In the genomic region with DNA sequence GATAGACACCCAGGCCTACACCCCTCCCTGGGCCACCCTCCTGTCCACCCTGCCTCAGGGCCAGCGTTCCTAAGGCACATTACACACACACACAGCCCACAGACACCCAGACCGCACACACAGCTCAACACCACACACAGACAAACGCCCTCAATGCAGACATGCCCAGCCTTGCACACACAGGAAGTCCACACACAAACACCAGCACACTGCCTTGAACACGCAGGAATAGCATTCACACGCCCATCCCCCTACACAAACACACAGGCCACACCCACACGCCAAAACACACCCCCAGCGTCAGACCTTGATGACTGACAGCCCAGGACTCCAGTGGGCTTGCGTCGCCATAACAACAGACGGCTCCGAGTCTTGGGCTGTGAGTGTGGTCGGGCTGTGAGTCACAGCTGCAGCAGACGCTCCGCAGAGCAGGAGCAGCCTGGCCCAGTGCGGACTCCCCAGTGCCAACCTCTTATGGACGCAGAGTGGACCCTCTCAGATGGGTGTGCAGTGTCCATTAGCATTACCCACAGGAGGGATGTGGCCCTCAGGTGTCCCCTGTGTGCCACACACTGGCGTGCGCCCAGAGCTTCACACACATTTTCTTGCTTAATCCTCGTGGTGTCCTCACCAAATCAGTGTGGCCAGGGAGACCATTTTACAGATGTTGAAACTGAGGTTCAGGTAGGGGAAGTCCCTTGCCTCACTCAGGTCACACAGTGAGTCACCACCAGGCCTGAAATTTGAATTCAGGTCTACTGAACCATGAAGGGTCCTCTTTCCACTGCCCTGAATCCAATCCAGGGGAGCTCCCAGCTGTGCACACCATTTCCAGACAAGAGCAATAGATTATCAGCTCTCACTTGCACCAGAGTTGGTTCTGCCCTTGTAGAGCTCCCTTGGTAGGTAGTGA, we compare ENCODE assay signal across 8 cellular contexts. TPM values are rescaled to one million over a fixed set of nuclear protein-coding genes. Genes with fewer than 3 reads are reported as not detected.
A peak's percentile ranks its signal among the peaks of the same experiment; 100 is the strongest.
DNase-seq lines count a peak whose midpoint lies in the region; ATAC-seq and TF ChIP-seq lines count a peak whose summit lies in the region.

No MANE protein-coding gene starts in this region.

- H3K4me1 Mint-ChIP-seq in memory B cell = peaks cover 22% of the 10 kb centered on the region

- peak overlapping the region; percentile 62 for H3K4me3 Mint-ChIP-seq in memory B cell

- H3K36me3 Mint-ChIP-seq in memory B cell = no peaks in the 10 kb centered on the region

- no peaks in the 10 kb centered on the region for H3K27me3 Mint-ChIP-seq in memory B cell

- ATAC-seq in memory B cell (ENCODE audit: low read depth) = peak; percentile 87

- CTCF ChIA-PET in GM10248 (lab: Yijun Ruan, JAX) = interaction anchor here (1.3 to 6.9 kb wide), 6 partner anchors 10 to 50 kb away, joined by 4 to 57 read pairs (median 8); a partner anchor contains a TSS

- DNase-seq in GM10248 (ENCODE audit: extremely low spot score) = peak; percentile 91
- DNase-seq in H4 (ENCODE audit: low spot score) = peak; percentile 95
- DNase-seq in MV-4-11 (lab: John Stamatoyannopoulos, UW) = peak; percentile 98
- DNase-seq in activated CD4-positive, CD25-positive, alpha-beta regulatory T cell (lab: John Stamatoyannopoulos, UW) = peak; percentile 36 to 60 (median 56)
- DNase-seq in cardiac fibroblast (ENCODE audit: low read depth in 2 of 2) = peak; percentile 95 to 96
- DNase-seq in memory B cell (ENCODE audit: low spot score in 2 of 2) = peak; percentile 70 to 71
- peak; percentile 76 for DNase-seq in stimulated activated CD8-positive, alpha-beta memory T cell treated with anti-CD3 and anti-CD28 coated beads, Interleukin-4, amount 100 ng/mL, for 24 hours (ENCODE audit: low read depth)
- DNase-seq in NCI-H1048 (lab: John Stamatoyannopoulos, UW) = no peak

- POLR2A ChIA-PET in GM10248 (lab: Yijun Ruan, JAX) = interaction anchor here (0.5 kb wide), 1 partner anchor 167 kb away, joined by 3 read pairs; a partner anchor contains a TSS

- TF ChIP-seq CTCF in GM10248 (IDR thresholded peaks at IDR 0.05; ENCODE audit: control extremely low read depth, extremely low read depth, low read depth, missing control alignments) = no peak
- no peak for TF ChIP-seq CTCF in cardiac fibroblast (IDR thresholded peaks at IDR 0.05; ENCODE audit: low read depth, low read length)

- no peak overlapping the region for H3K4me3 ChIP-seq in cardiac fibroblast (replicated peaks in 1 of 2; ENCODE audit: low read depth in 2 of 2, low read length in 2 of 2)

- H3K27ac Mint-ChIP-seq in memory B cell = peak overlapping the region; percentile 1

- H3K9me3 Mint-ChIP-seq in memory B cell = peaks cover 3% of the 10 kb centered on the region

RNA-seq across cellular contexts. Expression of a gene that starts 17.8 kb away (rescaled TPM):
- 2.4 and 3.6 TPM in 2 replicates for total RNA-seq in H4 (2014; rRNA removed; shearing (Covaris generic))
